In genomic region chr5:172418847-172419810, GRCh38 we compare ENCODE assay signal across 11 cellular contexts. TPM values are rescaled to one million over a fixed set of nuclear protein-coding genes. Genes with fewer than 3 reads are reported as not detected.
A peak's percentile ranks its signal among the peaks of the same experiment; 100 is the strongest.
DNase-seq lines count a peak whose midpoint lies in the region; ATAC-seq, FAIRE-seq and TF ChIP-seq lines count a peak whose summit lies in the region.
"Had no signal": no experiment of that assay in that cellular context is flagged by ENCODE, and none has a peak within 500 bp of the region (broad histone marks: within the 10 kb centered on the region; RNA-seq: fewer than 3 reads in every experiment).

No MANE protein-coding gene starts in this region.

- H4K20me1 ChIP-seq in BLaER1 = peaks cover 8% of the 10 kb centered on the region; the same call in 1 of the 2 replicates

- no peak overlapping the region for H3K9ac ChIP-seq in BLaER1

- no peak overlapping the region for H3K4me3 ChIP-seq in BLaER1

- FAIRE-seq in GM12892 (lab: Jason Lieb, UNC) = no peak

- no peak overlapping the region for H3K4me3 Mint-ChIP-seq in progenitor cell of endocrine pancreas (ENCODE audit: low read depth)
- H3K4me3 Mint-ChIP-seq: CD4-positive, CD25-positive, alpha-beta regulatory T cell; T-helper 2 cell treated with Interferon-gamma antibody and Interleukin-4, amounts not matched to agents 5 μg/mL and 100 μg/mL, for 36 hours had no signal

- H3K4me1 Mint-ChIP-seq in progenitor cell of endocrine pancreas (ENCODE audit: low read depth) = peaks cover 15% of the 10 kb centered on the region
- H3K4me1 Mint-ChIP-seq: CD4-positive, CD25-positive, alpha-beta regulatory T cell had no signal

- peaks cover 16% of the 10 kb centered on the region for H3K36me3 ChIP-seq in BLaER1

- H3K27me3 ChIP-seq in BLaER1 = no peaks in the 10 kb centered on the region
- H3K27me3 ChIP-seq in foreskin keratinocyte = no peaks in the 10 kb centered on the region

- peak overlapping the region; percentile 48 for H3K4me2 ChIP-seq in BLaER1

- peaks cover 24% of the 10 kb centered on the region for H3K36me3 Mint-ChIP-seq in progenitor cell of endocrine pancreas (ENCODE audit: insufficient read depth)
- H3K36me3 Mint-ChIP-seq: CD4-positive, CD25-positive, alpha-beta regulatory T cell had no signal

- DNase-seq in foreskin keratinocyte = peak; percentile 65 to 88
- no peak for DNase-seq in progenitor cell of endocrine pancreas (ENCODE audit: low spot score, unreplicated experiment)
- no peak for DNase-seq in GM12892 (ENCODE audit: insufficient read length)
- DNase-seq: CD4-positive, CD25-positive, alpha-beta regulatory T cell; H7 had no signal

- H3K4me1 ChIP-seq in BLaER1 = peaks cover 52% of the 10 kb centered on the region
- H3K4me1 ChIP-seq in foreskin keratinocyte = peaks cover 33% of the 10 kb centered on the region

- H3K27me3 Mint-ChIP-seq in progenitor cell of endocrine pancreas = no peaks in the 10 kb centered on the region
- H3K27me3 Mint-ChIP-seq: CD4-positive, CD25-positive, alpha-beta regulatory T cell had no signal

- peak overlapping the region; percentile 88 for H3K27ac Mint-ChIP-seq in progenitor cell of endocrine pancreas
- H3K27ac Mint-ChIP-seq: CD4-positive, CD25-positive, alpha-beta regulatory T cell; T-helper 2 cell treated with Interferon-gamma antibody and Interleukin-4, amounts not matched to agents 5 μg/mL and 100 μg/mL, for 36 hours had no signal

- no peak overlapping the region for H3K27ac ChIP-seq in BLaER1
- peak overlapping the region; percentile 31 for H3K27ac ChIP-seq in foreskin keratinocyte

- TF ChIP-seq POLR2A in GM12892 (IDR thresholded peaks at IDR 0.05; ENCODE audit: low read depth, low read length) = no peak

- ATAC-seq in SK-N-SH treated with all-trans-retinoic acid at 6 μM for 48 hours (peak; percentile 2; the same call in 1 of the 3 replicates), foreskin keratinocyte (peak; percentile 47), GM21529 (IDR thresholded peaks at IDR 0.05; ENCODE audit: unreplicated experiment) (no peak), HG02870 (IDR thresholded peaks at IDR 0.05; ENCODE audit: unreplicated experiment) (no peak), HG03457 (IDR thresholded peaks at IDR 0.05; ENCODE audit: unreplicated experiment) (no peak)

- TF ChIP-seq CTCF in foreskin keratinocyte (conservative IDR thresholded peaks at IDR 0.05) (no peak), progenitor cell of endocrine pancreas (IDR thresholded peaks at IDR 0.05; ENCODE audit: unreplicated experiment) (no peak)

- no peaks in the 10 kb centered on the region for H3K9me3 Mint-ChIP-seq in progenitor cell of endocrine pancreas (ENCODE audit: low read depth)
- H3K9me3 Mint-ChIP-seq: CD4-positive, CD25-positive, alpha-beta regulatory T cell; T-helper 2 cell treated with Interferon-gamma antibody and Interleukin-4, amounts not matched to agents 5 μg/mL and 100 μg/mL, for 36 hours had no signal

- no peaks in the 10 kb centered on the region for H3K9me3 ChIP-seq in BLaER1

TF ChIP-seq in SK-N-SH treated with all-trans-retinoic acid at 6 μM for 48 hours, 23 proteins besides CTCF, POLR2A, EP300 and RAD21:
- TF ChIP-seq RARB (CRISPR knock-in tag; IDR thresholded peaks at IDR 0.05) = no peak
- no peak for TF ChIP-seq ZNF70 (CRISPR knock-in tag; IDR thresholded peaks at IDR 0.05)
- TF ChIP-seq ARNTL (CRISPR knock-in tag; IDR thresholded peaks at IDR 0.05; ENCODE audit: borderline replicate concordance, low read depth) = no peak
- no peak for TF ChIP-seq POU6F1 (CRISPR knock-in tag; IDR thresholded peaks at IDR 0.05; ENCODE audit: borderline replicate concordance, low read depth)
- no peak for TF ChIP-seq ESRRG (CRISPR knock-in tag; IDR thresholded peaks at IDR 0.05)
- TF ChIP-seq ZNF565 (CRISPR knock-in tag; conservative IDR thresholded peaks at IDR 0.05; ENCODE audit: low read depth) = no peak
- TF ChIP-seq CREB5 (CRISPR knock-in tag; IDR thresholded peaks at IDR 0.05; ENCODE audit: low read depth) = no peak
- no peak for TF ChIP-seq SNAI2 (CRISPR knock-in tag; IDR thresholded peaks at IDR 0.05)
- no peak for TF ChIP-seq GLIS3 (CRISPR knock-in tag; IDR thresholded peaks at IDR 0.05)
- no peak for TF ChIP-seq TCF4 (CRISPR knock-in tag; IDR thresholded peaks at IDR 0.05; ENCODE audit: borderline replicate concordance)

RNA-seq across cellular contexts. Expression of gene SH3PXD2B, which starts 35.2 kb away (rescaled TPM):
- total RNA-seq in foreskin keratinocyte = 20.9 and 29.2 TPM in 2 replicates
- polyA plus RNA-seq in foreskin keratinocyte = 16.2 and 18.1 TPM in 2 replicates
- total RNA-seq in progenitor cell of endocrine pancreas = 72.4 and 79.8 TPM in 2 replicates
- 0.95 TPM for polyA plus RNA-seq in GM12892 (2012; ENCODE audit: missing spikeins)
- polyA plus RNA-seq: CD4-positive, CD25-positive, alpha-beta regulatory T cell had no signal

Comparison
In these comparisons a context has a peak if more than half of its experiments do, and no peak if none do; other contexts are left out.
1. ATAC-seq: peak in SK-N-SH treated with all-trans-retinoic acid at 6 μM for 48 hours (single experiment) and foreskin keratinocyte (single experiment); none in GM21529 (single experiment), HG02870 (single experiment) and HG03457 (single experiment).
2. DNase-seq: peak in foreskin keratinocyte (2 of 2); none in progenitor cell of endocrine pancreas (single experiment) and GM12892 (single experiment).